8 cellular contexts compared by ENCODE assay signal in the genomic region with DNA sequence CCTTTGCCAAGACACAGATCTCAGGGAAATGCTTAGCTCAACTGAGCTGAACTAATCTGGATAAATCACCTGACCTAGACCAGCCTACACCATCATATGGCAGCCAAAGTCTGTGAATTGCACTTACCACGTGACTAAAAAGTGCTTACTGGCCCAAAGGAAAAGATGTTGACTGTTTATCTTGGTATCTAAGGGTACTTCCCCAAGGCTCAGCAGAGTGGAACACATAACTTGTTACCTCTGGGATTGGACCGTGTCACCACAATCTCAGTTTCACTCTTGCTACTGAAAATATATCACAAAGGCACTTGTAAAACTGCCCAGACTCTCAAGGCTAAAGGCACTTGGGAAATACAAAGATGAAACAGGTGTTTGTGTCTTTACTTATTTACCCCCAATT. TPM values are rescaled to one million over a fixed set of nuclear protein-coding genes. Genes with fewer than 3 reads are reported as not detected.
DNase-seq lines count a peak whose midpoint lies in the region; ATAC-seq, FAIRE-seq and TF ChIP-seq lines count a peak whose summit lies in the region.
"Not testable (repeated sequence)": the region's sequence is repeated elsewhere in the genome, so short reads cannot be mapped to it uniquely, and the experiment has no call there.

No MANE protein-coding gene starts in this region.

- peak; percentile 94 for ATAC-seq in GM18868 (IDR thresholded peaks at IDR 0.05; ENCODE audit: unreplicated experiment)
- ATAC-seq in GM21515 (IDR thresholded peaks at IDR 0.05; ENCODE audit: unreplicated experiment) = peak; percentile 88
- peak; percentile 83 for ATAC-seq in HG03025 (IDR thresholded peaks at IDR 0.05; ENCODE audit: low FRiP score, unreplicated experiment)
- ATAC-seq in HG03575 (IDR thresholded peaks at IDR 0.05; ENCODE audit: extremely low read depth, insufficient number of reproducible peaks, low FRiP score, unreplicated experiment) = peak; percentile 86
- peak; percentile 89 to 94 (median 92) for ATAC-seq in pancreas

- not testable (repeated sequence) for H3K36me3 Mint-ChIP-seq in activated CD4-positive, alpha-beta memory T cell treated with anti-CD3 and anti-CD28 coated beads, Interleukin-2, amount 10 ng/mL, durations not matched to agents 7 days and 5 days (ENCODE audit: low read depth)

- H3K4me3 Mint-ChIP-seq in activated CD4-positive, alpha-beta memory T cell treated with anti-CD3 and anti-CD28 coated beads, Interleukin-2, amount 10 ng/mL, durations not matched to agents 7 days and 5 days = not testable (repeated sequence)

- FAIRE-seq in pancreas (lab: Jason Lieb, UNC) = not testable (repeated sequence)

- TF ChIP-seq CTCF in pancreas (IDR thresholded peaks at IDR 0.05) = not testable (repeated sequence)

- DNase-seq in activated CD4-positive, alpha-beta memory T cell treated with anti-CD3 and anti-CD28 coated beads, Interleukin-2, amount 10 ng/mL, durations not matched to agents 7 days and 5 days = peak; percentile 48
- peak; percentile 73 for DNase-seq in glomerular visceral epithelial cell (ENCODE audit: extremely low spot score)
- DNase-seq in pancreas = peak in 2 of 6 donors; percentile 32 to 62

- intact Hi-C loops in pancreas (cut with DNase I) = not testable (repeated sequence)

- H3K9me3 ChIP-seq in BLaER1 treated with 17β-estradiol and CSF1 and Interleukin-3, amounts not matched to agents 10 nM and 100 nM (replicated peaks in 1 of 11); pancreas: not testable (repeated sequence)

- peak overlapping the region in 4 of 11 experiments; percentile 14 to 88 (median 78); a peak in 7 of 22 replicates for H3K9ac ChIP-seq in BLaER1 treated with 17β-estradiol and CSF1 and Interleukin-3, amounts not matched to agents 10 nM and 100 nM

- CTCF ChIA-PET in activated CD4-positive, alpha-beta memory T cell treated with anti-CD3 and anti-CD28 coated beads, Interleukin-2, amount 10 ng/mL, durations not matched to agents 7 days and 5 days (lab: Charles Lee) = interaction anchor here (0.6 to 0.8 kb wide), 3 partner anchors 8 to 92 kb away, joined by 3 to 4 read pairs (median 3); no protein-coding TSS in a partner anchor

- H3K27ac ChIP-seq in BLaER1 treated with 17β-estradiol and CSF1 and Interleukin-3, amounts not matched to agents 10 nM and 100 nM = peak overlapping the region in 10 of 11 experiments; percentile 43 to 96 (median 70); a peak in 17 of 22 replicates
- H3K27ac ChIP-seq in pancreas = peak overlapping the region; percentile 4 to 69 (median 32)

- 7 to 17% methylated on average over 2 of the region's 2 CpGs for WGBS in pancreas, 2 donors

- not testable (repeated sequence) for H3K4me3 ChIP-seq in BLaER1 treated with 17β-estradiol and CSF1 and Interleukin-3, amounts not matched to agents 10 nM and 100 nM; pancreas

- not testable (repeated sequence) for H4K20me1 ChIP-seq in BLaER1 treated with 17β-estradiol and CSF1 and Interleukin-3, amounts not matched to agents 10 nM and 100 nM

- not testable (repeated sequence) for H3K27me3 Mint-ChIP-seq in activated CD4-positive, alpha-beta memory T cell treated with anti-CD3 and anti-CD28 coated beads, Interleukin-2, amount 10 ng/mL, durations not matched to agents 7 days and 5 days

- H3K27ac Mint-ChIP-seq in activated CD4-positive, alpha-beta memory T cell treated with anti-CD3 and anti-CD28 coated beads, Interleukin-2, amount 10 ng/mL, durations not matched to agents 7 days and 5 days = not testable (repeated sequence)

- peaks cover 35% of the 10 kb centered on the region for H3K4me1 Mint-ChIP-seq in activated CD4-positive, alpha-beta memory T cell treated with anti-CD3 and anti-CD28 coated beads, Interleukin-2, amount 10 ng/mL, durations not matched to agents 7 days and 5 days

- not testable (repeated sequence) for H3K36me3 ChIP-seq in BLaER1 treated with 17β-estradiol and CSF1 and Interleukin-3, amounts not matched to agents 10 nM and 100 nM; pancreas

- H3K4me1 ChIP-seq in BLaER1 treated with 17β-estradiol and CSF1 and Interleukin-3, amounts not matched to agents 10 nM and 100 nM = peaks cover 43 to 100% (median 55%) of the 10 kb centered on the region in 10 experiments
- H3K4me1 ChIP-seq in pancreas = not testable (repeated sequence)

- POLR2A ChIA-PET in activated CD4-positive, alpha-beta memory T cell treated with anti-CD3 and anti-CD28 coated beads, Interleukin-2, amount 10 ng/mL, durations not matched to agents 7 days and 5 days (lab: Charles Lee) = interaction anchor here (1.2 kb wide), 1 partner anchor 47 kb away, joined by 5 read pairs; no protein-coding TSS in a partner anchor

- H3K9me3 Mint-ChIP-seq in activated CD4-positive, alpha-beta memory T cell treated with anti-CD3 and anti-CD28 coated beads, Interleukin-2, amount 10 ng/mL, durations not matched to agents 7 days and 5 days = not testable (repeated sequence)

- H3K4me2 ChIP-seq in BLaER1 treated with 17β-estradiol and CSF1 and Interleukin-3, amounts not matched to agents 10 nM and 100 nM = peak overlapping the region; percentile 56 to 94 (median 73)

- not testable (repeated sequence) for H3K27me3 ChIP-seq in BLaER1 treated with 17β-estradiol and CSF1 and Interleukin-3, amounts not matched to agents 10 nM and 100 nM; pancreas

RNA-seq across cellular contexts. Expression of gene GOLGA5, which starts 18.8 kb away (rescaled TPM):
- total RNA-seq in activated CD4-positive, alpha-beta memory T cell treated with anti-CD3 and anti-CD28 coated beads, Interleukin-2, amount 10 ng/mL, durations not matched to agents 7 days and 5 days = 10 to 100 TPM; 22.2 to 24.0 TPM
- 10 to 100 TPM; 12.8 to 19.2 (median 16.8) TPM for total RNA-seq in pancreas
- 10 to 100 TPM; 21.7 to 22.6 TPM for polyA plus RNA-seq in pancreas

RNA-seq across cellular contexts. Expression of gene LGMN, which starts 26.9 kb away (rescaled TPM):
- 1 to 10 TPM; 5.3 to 5.9 TPM for total RNA-seq in activated CD4-positive, alpha-beta memory T cell treated with anti-CD3 and anti-CD28 coated beads, Interleukin-2, amount 10 ng/mL, durations not matched to agents 7 days and 5 days
- total RNA-seq in pancreas = 10 to 100 TPM; 18.5 to 60.1 (median 29.1) TPM
- polyA plus RNA-seq in pancreas = 10 to 100 TPM; 34.9 to 39.5 TPM
